ENCODE assay signal across 18 cellular contexts in the genomic region with DNA sequence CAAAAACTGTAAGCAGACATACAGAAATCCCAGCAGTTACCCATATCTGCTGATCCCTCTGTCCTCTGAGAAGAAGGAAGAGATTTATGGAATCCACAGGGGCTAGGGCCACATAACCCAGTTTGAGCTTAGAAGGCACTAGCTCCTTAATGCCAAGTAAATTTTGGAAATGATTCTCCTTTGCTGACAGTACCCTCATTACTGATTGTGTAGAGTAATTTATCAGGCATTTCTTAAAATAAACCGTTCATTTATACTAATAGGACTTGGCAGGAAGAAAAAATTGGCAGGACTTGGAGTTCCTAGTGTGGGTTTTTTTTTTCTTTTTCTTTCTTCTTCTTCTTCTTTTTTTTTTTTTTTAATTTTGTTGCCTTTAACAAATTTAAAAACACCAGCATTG.
DNase-seq lines count a peak whose midpoint lies in the region; ATAC-seq, FAIRE-seq and TF ChIP-seq lines count a peak whose summit lies in the region.
"Had no signal": no experiment of that assay in that cellular context is flagged by ENCODE, and none has a peak within 500 bp of the region (broad histone marks: within the 10 kb centered on the region; RNA-seq: fewer than 3 reads in every experiment).

No MANE protein-coding gene starts in this region.

- CTCF ChIA-PET in IMR-90 (lab: Yijun Ruan, JAX) = no interaction called here

- H3K79me2 ChIP-seq in neural progenitor cell (ENCODE audit: low read depth) = no peaks in the 10 kb centered on the region

- H3K9me1 ChIP-seq in IMR-90 (ENCODE audit: insufficient read depth, low read length) = no peaks in the 10 kb centered on the region

- H3K27me3 Mint-ChIP-seq in nephron (ENCODE audit: low read depth) (peaks cover 4% of the 10 kb centered on the region), neural progenitor cell (ENCODE audit: insufficient read depth, low read depth) (no peaks in the 10 kb centered on the region)
- H3K27me3 Mint-ChIP-seq: CD8-positive, alpha-beta memory T cell had no signal

- H3K79me1 ChIP-seq in IMR-90 (ENCODE audit: low read depth in 1 of 2, low read length in 2 of 2) = no peaks in the 10 kb centered on the region

- POLR2A ChIA-PET in IMR-90 (lab: Charles Lee; ENCODE audit: unreplicated experiment) = no interaction called here

- H3K27ac Mint-ChIP-seq in nephron (peak overlapping the region in 2 of 3 experiments; percentile 23 to 66), neural progenitor cell (no peak overlapping the region)
- H3K27ac Mint-ChIP-seq: CD8-positive, alpha-beta memory T cell; GM23338 had no signal

- no peak for TF ChIP-seq RAD21 in IMR-90 (IDR thresholded peaks at IDR 0.05; ENCODE audit: low read length)

- no peak overlapping the region for H2BK15ac ChIP-seq in IMR-90 (ENCODE audit: low read depth, low read length)

- WGBS in IMR-90 (ENCODE audit: extremely low coverage in 2 of 2, insufficient read length in 1 of 2), 2 experiments = no CpG with 5 or more reads among the region's 1 CpG
- WGBS in ovary, 3 donors = 2 to 8% (median 3%) methylated on average over 1 of the region's 1 CpG

- ATAC-seq in IMR-90 (ENCODE audit: low read depth) (no peak), GM21619 (IDR thresholded peaks at IDR 0.05; ENCODE audit: unreplicated experiment) (no peak)
- ATAC-seq: GM23338 had no signal

- intact Hi-C loops in IMR-90 (cut with micrococcal nuclease) = no loop called here
- intact Hi-C loops in ascending aorta (cut with DNase I) = loop anchor here (10.0 kb wide), 1 partner anchor 694 kb away; no protein-coding TSS in a partner anchor
- intact Hi-C loops in ovary (cut with DNase I) = no loop called here

- no peak overlapping the region for H2BK120ac ChIP-seq in IMR-90 (ENCODE audit: low read depth, low read length)

- H4K20me1 ChIP-seq in IMR-90 (ENCODE audit: insufficient read depth, low read length) (no peaks in the 10 kb centered on the region), neural progenitor cell (ENCODE audit: low read depth) (no peaks in the 10 kb centered on the region)

- no peak overlapping the region for H2BK5ac ChIP-seq in IMR-90 (ENCODE audit: low read depth, low read length, poor library complexity, severe bottlenecking)

- H3K4me3 ChIP-seq in IMR-90 (ENCODE audit: insufficient read depth, low read depth, low read length) (no peak overlapping the region), ascending aorta (peak overlapping the region in 1 of 2 donors; percentile 39), ovary (no peak overlapping the region), neural progenitor cell (no peak overlapping the region)
- H3K4me3 ChIP-seq: GM23338 had no signal

- H3K18ac ChIP-seq in IMR-90 (ENCODE audit: low read depth, low read length) = peak overlapping the region; percentile 32; the same call in 1 of the 2 replicates

- H4K5ac ChIP-seq in IMR-90 (ENCODE audit: low read depth, low read length) = peak overlapping the region; percentile 56; the same call in 1 of the 2 replicates

- no peaks in the 10 kb centered on the region for H3K9me3 ChIP-seq in IMR-90 (ENCODE audit: control insufficient read depth, insufficient read depth, low read length)
- no peaks in the 10 kb centered on the region for H3K9me3 ChIP-seq in ascending aorta
- no peaks in the 10 kb centered on the region for H3K9me3 ChIP-seq in ovary
- H3K9me3 ChIP-seq in neural progenitor cell (ENCODE audit: low read depth) = no peaks in the 10 kb centered on the region

- H2AK9ac ChIP-seq in IMR-90 (replicated peaks; ENCODE audit: low read depth, low read length, poor library complexity) = no peak overlapping the region

- H3K4me1 ChIP-seq in IMR-90 (ENCODE audit: control insufficient read depth, insufficient read depth, low read length) = peaks cover 4% of the 10 kb centered on the region
- peaks cover 0 to 21% of the 10 kb centered on the region in 2 donors for H3K4me1 ChIP-seq in ascending aorta
- no peaks in the 10 kb centered on the region for H3K4me1 ChIP-seq in ovary (ENCODE audit: insufficient read depth)
- no peaks in the 10 kb centered on the region for H3K4me1 ChIP-seq in neural progenitor cell

- H3K27ac ChIP-seq in IMR-90 (ENCODE audit: insufficient read depth, low read length) (no peak overlapping the region), ascending aorta (peak overlapping the region; percentile 50 to 74), ovary (no peak overlapping the region), neural progenitor cell (no peak overlapping the region)

- H3K56ac ChIP-seq in IMR-90 (ENCODE audit: extremely low read depth, insufficient read depth, low read length) = no peak overlapping the region

- H4K91ac ChIP-seq in IMR-90 (ENCODE audit: insufficient read depth, low read depth, low read length) = no peak overlapping the region

- H3K4me2 ChIP-seq in IMR-90 (ENCODE audit: low read depth, low read length) (no peak overlapping the region), neural progenitor cell (no peak overlapping the region)
- H3K4me2 ChIP-seq: GM23338 had no signal

- H4K8ac ChIP-seq in IMR-90 (ENCODE audit: low read depth in 2 of 2, low read length in 2 of 2) = no peak overlapping the region

- no peak overlapping the region for H2AK5ac ChIP-seq in IMR-90 (ENCODE audit: low read depth, low read length)

- H2BK20ac ChIP-seq in IMR-90 (ENCODE audit: low read depth, low read length) = 0 out of 2 replicates have a peak overlapping the region, but pooled peaks have one; percentile 18

- H3K14ac ChIP-seq in IMR-90 (replicated peaks; ENCODE audit: low read depth, low read length) = 0 out of 2 replicates have a peak overlapping the region, but pooled peaks have one; percentile 62

- no peak overlapping the region for H3K4ac ChIP-seq in IMR-90 (ENCODE audit: low read depth, low read length)

- H3K4me3 Mint-ChIP-seq in nephron = no peak overlapping the region
- no peak overlapping the region for H3K4me3 Mint-ChIP-seq in neural progenitor cell
- H3K4me3 Mint-ChIP-seq: CD8-positive, alpha-beta memory T cell; GM23338 had no signal

- H3F3A ChIP-seq in neural progenitor cell (ENCODE audit: low read depth) = no peaks in the 10 kb centered on the region

- in situ Hi-C loops in IMR-90 (cut with MboI; ENCODE audit: low sequenced_read_pairs) = no loop called here

- TF ChIP-seq POLR2A in IMR-90 (IDR thresholded peaks at IDR 0.05; ENCODE audit: low read depth, low read length) (no peak), ovary (IDR thresholded peaks at IDR 0.05) (no peak)

- peak; percentile 78 for FAIRE-seq in frontal cortex (lab: Jason Lieb, UNC)

- H2AFZ ChIP-seq in IMR-90 (replicated peaks; ENCODE audit: low read length, poor library complexity) (no peak overlapping the region), neural progenitor cell (replicated peaks) (no peak overlapping the region)
- H2AFZ ChIP-seq: GM23338 had no signal

- H3K23ac ChIP-seq in IMR-90 (ENCODE audit: low read depth, low read length) = no peak overlapping the region

- dilution Hi-C loops in IMR-90 (cut with HindIII; ENCODE audit: low sequenced_read_pairs, unreplicated experiment) = no loop called here

- H3K27me3 ChIP-seq in IMR-90 (ENCODE audit: control insufficient read depth, insufficient read depth, low read length) (no peaks in the 10 kb centered on the region), ascending aorta (no peaks in the 10 kb centered on the region), ovary (no peaks in the 10 kb centered on the region), neural progenitor cell (no peaks in the 10 kb centered on the region)

- H3K36me3 Mint-ChIP-seq in nephron (ENCODE audit: low read depth) (no peaks in the 10 kb centered on the region), neural progenitor cell (no peaks in the 10 kb centered on the region)
- H3K36me3 Mint-ChIP-seq: CD8-positive, alpha-beta memory T cell had no signal

- H3K36me3 ChIP-seq in IMR-90 (ENCODE audit: control insufficient read depth, insufficient read depth, low read length) (no peaks in the 10 kb centered on the region), ascending aorta (no peaks in the 10 kb centered on the region), ovary (no peaks in the 10 kb centered on the region), neural progenitor cell (no peaks in the 10 kb centered on the region)

- no peak for TF ChIP-seq EP300 in ovary (IDR thresholded peaks at IDR 0.05)

- H3K4me1 Mint-ChIP-seq in nephron (peaks cover 22% of the 10 kb centered on the region), neural progenitor cell (peaks cover 10% of the 10 kb centered on the region)
- H3K4me1 Mint-ChIP-seq: CD8-positive, alpha-beta memory T cell had no signal

- DNase-seq in IMR-90 (no peak), ascending aorta (ENCODE audit: low spot score in 2 of 2) (no peak), frontal cortex (ENCODE audit: low spot score in 2 of 2) (no peak), ovary (no peak), neural progenitor cell (ENCODE audit: low spot score) (no peak)
- DNase-seq in activated naive CD4-positive, alpha-beta T cell treated with anti-CD3 and anti-CD28 coated beads, Interleukin-2, amount 50 U/mL, for 16 hours = no peak
- DNase-seq: CD8-positive, alpha-beta memory T cell; KBM-7; NCI-H187; NCI-H2107; NCI-H2227 treated with DMSO at 0.1 percent for 48 hours; NCI-H510A treated with DMSO at 0.1 percent for 48 hours; NCI-H774; OCI-M1; SIG-M5 had no signal

- TF ChIP-seq CTCF in IMR-90 (conservative IDR thresholded peaks at IDR 0.05; ENCODE audit: low read depth, low read length) (no peak), ascending aorta (IDR thresholded peaks at IDR 0.05) (no peak), nephron (IDR thresholded peaks at IDR 0.05; ENCODE audit: unreplicated experiment in 3 of 3) (no peak), ovary (IDR thresholded peaks at IDR 0.05) (no peak), neural progenitor cell (IDR thresholded peaks at IDR 0.05) (no peak)

- H3K9ac ChIP-seq in IMR-90 (ENCODE audit: low read depth, low read length) (no peak overlapping the region), neural progenitor cell (no peak overlapping the region)

- H3K9me3 Mint-ChIP-seq in nephron (no peaks in the 10 kb centered on the region), neural progenitor cell (no peaks in the 10 kb centered on the region)
- H3K9me3 Mint-ChIP-seq: GM23338 had no signal

- BruUV-seq in IMR-90 (replicated peaks; lab: Mats Ljungman, UMichigan) = no TSS peak

TF ChIP-seq in IMR-90, 13 proteins besides CTCF, POLR2A, EP300 and RAD21 (continues in another document):
- TF ChIP-seq CEBPB (IDR thresholded peaks at IDR 0.05; ENCODE audit: low read depth, low read length) = no peak
- TF ChIP-seq, protein P1, sequence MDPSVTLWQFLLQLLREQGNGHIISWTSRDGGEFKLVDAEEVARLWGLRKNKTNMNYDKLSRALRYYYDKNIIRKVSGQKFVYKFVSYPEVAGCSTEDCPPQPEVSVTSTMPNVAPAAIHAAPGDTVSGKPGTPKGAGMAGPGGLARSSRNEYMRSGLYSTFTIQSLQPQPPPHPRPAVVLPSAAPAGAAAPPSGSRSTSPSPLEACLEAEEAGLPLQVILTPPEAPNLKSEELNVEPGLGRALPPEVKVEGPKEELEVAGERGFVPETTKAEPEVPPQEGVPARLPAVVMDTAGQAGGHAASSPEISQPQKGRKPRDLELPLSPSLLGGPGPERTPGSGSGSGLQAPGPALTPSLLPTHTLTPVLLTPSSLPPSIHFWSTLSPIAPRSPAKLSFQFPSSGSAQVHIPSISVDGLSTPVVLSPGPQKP (IDR thresholded peaks at IDR 0.05; ENCODE audit: borderline replicate concordance, low read depth, low read length) = no peak
- TF ChIP-seq CHD1 (IDR thresholded peaks at IDR 0.05; ENCODE audit: low read depth, low read length) = no peak
- no peak for TF ChIP-seq MAZ (IDR thresholded peaks at IDR 0.05; ENCODE audit: borderline replicate concordance, low read depth, low read length)

Comparison
In these comparisons a context has a peak if more than half of its experiments do, and no peak if none do; other contexts are left out.
1. H3K27ac ChIP-seq: peak in ascending aorta (2 of 2); none in IMR-90 (single experiment), ovary (0 of 2) and neural progenitor cell (single experiment).